In genomic region chrX:74107666-74108065, GRCh38 we compare ENCODE assay signal across 25 cellular contexts.
"Had no signal": no experiment of that assay in that cellular context is flagged by ENCODE, and none has a peak within 500 bp of the region (broad histone marks: within the 10 kb centered on the region; RNA-seq: fewer than 3 reads in every experiment).

No MANE protein-coding gene starts in this region.

- DNase-seq: colonic mucosa; cortex of kidney; dermis blood vessel endothelial cell; dorsolateral prefrontal cortex; effector CD4-positive, alpha-beta T cell; effector CD8-positive, alpha-beta T cell; effector memory CD4-positive, alpha-beta T cell; effector memory CD8-positive, alpha-beta T cell; endodermal cell; erythroblast; esophagus squamous epithelium; foreskin fibroblast; foreskin keratinocyte; foreskin melanocyte; gastrocnemius medialis; glutamatergic neuron; head of caudate nucleus; heart left ventricle had no signal

- H3K4me1 ChIP-seq: colonic mucosa, esophagus muscularis mucosa, esophagus squamous epithelium, foreskin keratinocyte, gastrocnemius medialis, gastroesophageal sphincter, heart left ventricle had no signal

- H3K27me3 ChIP-seq: colonic mucosa, esophagus muscularis mucosa, esophagus squamous epithelium, foreskin keratinocyte, gastrocnemius medialis, gastroesophageal sphincter had no signal

- FAIRE-seq: endometrium, frontal cortex had no signal

- H3K4me3 ChIP-seq: colonic mucosa, coronary artery, dorsolateral prefrontal cortex, esophagus muscularis mucosa, esophagus squamous epithelium, gastrocnemius medialis, gastroesophageal sphincter, heart left ventricle had no signal

- H3K9me3 ChIP-seq: colonic mucosa, gastrocnemius medialis, gastroesophageal sphincter had no signal

- ATAC-seq: effector memory CD8-positive, alpha-beta T cell; esophagus mucosa; foreskin keratinocyte; gastrocnemius medialis; gastroesophageal sphincter; heart left ventricle had no signal

- H3K36me3 ChIP-seq: colonic mucosa had no signal

- H3K27ac ChIP-seq: colonic mucosa, coronary artery, dorsolateral prefrontal cortex, epithelial cell of prostate, esophagus muscularis mucosa, esophagus squamous epithelium, foreskin keratinocyte, gastrocnemius medialis, gastroesophageal sphincter, heart left ventricle had no signal
